ENCODE assay signal across 19 cellular contexts in genomic region chr12:123936956-123937706, GRCh38. TPM values are rescaled to one million over a fixed set of nuclear protein-coding genes. Genes with fewer than 3 reads are reported as not detected.
DNase-seq lines count a peak whose midpoint lies in the region; ATAC-seq and TF ChIP-seq lines count a peak whose summit lies in the region.
"Had no signal": no experiment of that assay in that cellular context is flagged by ENCODE, and none has a peak within 500 bp of the region (broad histone marks: within the 10 kb centered on the region; RNA-seq: fewer than 3 reads in every experiment).

No MANE protein-coding gene starts in this region.

- peaks cover 23% of the 10 kb centered on the region for H3K4me1 Mint-ChIP-seq in activated CD4-positive, alpha-beta T cell treated with anti-CD3 and anti-CD28 coated beads, Interleukin-2, amount 10 ng/mL, durations not matched to agents 24 days and 14 days
- peaks cover 51% of the 10 kb centered on the region for H3K4me1 Mint-ChIP-seq in central memory CD8-positive, alpha-beta T cell
- H3K4me1 Mint-ChIP-seq in stimulated activated effector memory CD8-positive, alpha-beta T cell treated with anti-CD3 and anti-CD28 coated beads, Interleukin-12 subunit alpha, Interleukin-12 subunit beta, amount 100 ng/mL, for 72 hours: peaks cover 42% of the 10 kb centered on the region

- H3K27ac ChIP-seq in Peyer's patch: peak overlapping the region; percentile 14 to 64 (median 49)
- H3K27ac ChIP-seq: thoracic aorta, VCaP had no signal

- H3K4me1 ChIP-seq in Peyer's patch: no peaks in the 10 kb centered on the region

- H3K36me3 Mint-ChIP-seq in activated CD4-positive, alpha-beta T cell treated with anti-CD3 and anti-CD28 coated beads, Interleukin-2, amount 10 ng/mL, durations not matched to agents 24 days and 14 days (ENCODE audit: low read depth): peaks cover 11% of the 10 kb centered on the region
- H3K36me3 Mint-ChIP-seq in central memory CD8-positive, alpha-beta T cell (ENCODE audit: insufficient read depth): peaks cover 3% of the 10 kb centered on the region
- H3K36me3 Mint-ChIP-seq in stimulated activated effector memory CD8-positive, alpha-beta T cell treated with anti-CD3 and anti-CD28 coated beads, Interleukin-12 subunit alpha, Interleukin-12 subunit beta, amount 100 ng/mL, for 72 hours: peaks cover 12% of the 10 kb centered on the region

- H3K27me3 ChIP-seq in Peyer's patch: no peaks in the 10 kb centered on the region

- peak overlapping the region; percentile 86 for H3K27ac Mint-ChIP-seq in activated CD4-positive, alpha-beta T cell treated with anti-CD3 and anti-CD28 coated beads, Interleukin-2, amount 10 ng/mL, durations not matched to agents 24 days and 14 days
- H3K27ac Mint-ChIP-seq in central memory CD8-positive, alpha-beta T cell (ENCODE audit: low read depth): peak overlapping the region; percentile 90
- peak overlapping the region; percentile 96 for H3K27ac Mint-ChIP-seq in stimulated activated effector memory CD8-positive, alpha-beta T cell treated with anti-CD3 and anti-CD28 coated beads, Interleukin-12 subunit alpha, Interleukin-12 subunit beta, amount 100 ng/mL, for 72 hours

- TF ChIP-seq POLR2A in Peyer's patch (IDR thresholded peaks at IDR 0.05): no peak

- TF ChIP-seq CTCF in Peyer's patch (IDR thresholded peaks at IDR 0.05) (no peak), GM10248 (IDR thresholded peaks at IDR 0.05; ENCODE audit: control extremely low read depth, extremely low read depth, low read depth, missing control alignments) (no peak)

- CTCF ChIA-PET in GM10248 (lab: Yijun Ruan, JAX): interaction anchor here (1.4 to 3.7 kb wide), 3 partner anchors 10 to 32 kb away, joined by 3 to 15 read pairs (median 5); no protein-coding TSS in a partner anchor

- H3K9me3 ChIP-seq in Peyer's patch: peaks cover 0 to 3% (median 0%) of the 10 kb centered on the region in 4 donors

- no peaks in the 10 kb centered on the region for H3K9me3 Mint-ChIP-seq in activated CD4-positive, alpha-beta T cell treated with anti-CD3 and anti-CD28 coated beads, Interleukin-2, amount 10 ng/mL, durations not matched to agents 24 days and 14 days
- H3K9me3 Mint-ChIP-seq in central memory CD8-positive, alpha-beta T cell: no peaks in the 10 kb centered on the region
- H3K9me3 Mint-ChIP-seq in stimulated activated effector memory CD8-positive, alpha-beta T cell treated with anti-CD3 and anti-CD28 coated beads, Interleukin-12 subunit alpha, Interleukin-12 subunit beta, amount 100 ng/mL, for 72 hours: no peaks in the 10 kb centered on the region
- H3K9me3 Mint-ChIP-seq: neural crest cell had no signal

- intact Hi-C loops in activated CD4-positive, alpha-beta T cell treated with anti-CD3 and anti-CD28 coated beads, Interleukin-2, amount 10 ng/mL, durations not matched to agents 24 days and 14 days (cut with micrococcal nuclease): loop anchor here (5.0 kb wide), 1 partner anchor 35 kb away; the partner anchor contains the start of genes CCDC92 and ZNF664

- peaks cover 0 to 28% (median 0%) of the 10 kb centered on the region in 3 donors for H3K36me3 ChIP-seq in Peyer's patch

- no peak for DNase-seq in activated CD4-positive, alpha-beta T cell treated with anti-CD3 and anti-CD28 coated beads, Interleukin-2, amount 10 ng/mL, durations not matched to agents 24 days and 14 days
- no peak for DNase-seq in activated CD4-positive, alpha-beta T cell treated with anti-CD3 and anti-CD28 coated beads, Interleukin-2, amount 50 U/mL, for 48 hours
- no peak for DNase-seq in Peyer's patch
- no peak for DNase-seq in central memory CD8-positive, alpha-beta T cell (ENCODE audit: low spot score in 2 of 2)
- no peak for DNase-seq in stimulated activated effector memory CD8-positive, alpha-beta T cell treated with anti-CD3 and anti-CD28 coated beads, Interleukin-12 subunit alpha, Interleukin-12 subunit beta, amount 100 ng/mL, for 72 hours (ENCODE audit: low spot score in 2 of 2)
- DNase-seq in NK-92 treated with Interleukin-12 subunit alpha and Interleukin-12 subunit beta, amount 100 ng/mL, for 24 hours (lab: John Stamatoyannopoulos, UW): no peak
- no peak for DNase-seq in NCI-H1694 treated with DMSO at 0.1 percent for 48 hours (lab: John Stamatoyannopoulos, UW)
- DNase-seq in GM10248 (ENCODE audit: extremely low spot score): no peak
- DNase-seq: activated CD8-positive, alpha-beta memory T cell treated with anti-CD3 and anti-CD28 coated beads, Interleukin-2, amount 50 U/mL, for 4 hours; anterior cingulate cortex; glutamatergic neuron; mammary epithelial cell; NCI-H2029 treated with DMSO at 0.1 percent for 48 hours; NCI-H524 treated with DMSO at 0.1 percent for 48 hours; stimulated activated CD4-positive, alpha-beta T cell treated with anti-CD3 and anti-CD28 coated beads, Interleukin-1b, Interleukin-23, amount 100 ng/mL, for 48 hours had no signal

- no peak overlapping the region for H3K4me3 ChIP-seq in Peyer's patch
- H3K4me3 ChIP-seq: thoracic aorta had no signal

- ATAC-seq in central memory CD8-positive, alpha-beta T cell (replicated peaks; ENCODE audit: extremely low read depth, poor library complexity, severe bottlenecking): no peak
- no peak for ATAC-seq in stimulated activated effector memory CD8-positive, alpha-beta T cell treated with anti-CD3 and anti-CD28 coated beads, Interleukin-12 subunit alpha, Interleukin-12 subunit beta, amount 100 ng/mL, for 72 hours
- ATAC-seq: esophagus mucosa had no signal

- H3K27me3 Mint-ChIP-seq in activated CD4-positive, alpha-beta T cell treated with anti-CD3 and anti-CD28 coated beads, Interleukin-2, amount 10 ng/mL, durations not matched to agents 24 days and 14 days: peaks cover 5% of the 10 kb centered on the region
- H3K27me3 Mint-ChIP-seq in central memory CD8-positive, alpha-beta T cell: no peaks in the 10 kb centered on the region

- H3K4me3 Mint-ChIP-seq in activated CD4-positive, alpha-beta T cell treated with anti-CD3 and anti-CD28 coated beads, Interleukin-2, amount 10 ng/mL, durations not matched to agents 24 days and 14 days: peak overlapping the region; percentile 86
- H3K4me3 Mint-ChIP-seq in central memory CD8-positive, alpha-beta T cell: peak overlapping the region; percentile 70
- H3K4me3 Mint-ChIP-seq in stimulated activated effector memory CD8-positive, alpha-beta T cell treated with anti-CD3 and anti-CD28 coated beads, Interleukin-12 subunit alpha, Interleukin-12 subunit beta, amount 100 ng/mL, for 72 hours: peak overlapping the region; percentile 75
- H3K4me3 Mint-ChIP-seq: neural crest cell had no signal

- POLR2A ChIA-PET in GM10248 (lab: Yijun Ruan, JAX): no interaction called here

RNA-seq across cellular contexts. Expression of gene CCDC92, which starts 35.5 kb away (rescaled TPM):
- 7.3 and 7.5 TPM in 2 replicates for total RNA-seq in activated CD4-positive, alpha-beta T cell treated with anti-CD3 and anti-CD28 coated beads, Interleukin-2, amount 10 ng/mL, durations not matched to agents 24 days and 14 days
- total RNA-seq in Peyer's patch: 10 to 100 TPM; 23.1 to 33.3 (median 30.9) TPM

RNA-seq across cellular contexts. Expression of gene ZNF664, which starts 35.9 kb away (rescaled TPM):
- 63.2 and 69.3 TPM in 2 replicates for total RNA-seq in activated CD4-positive, alpha-beta T cell treated with anti-CD3 and anti-CD28 coated beads, Interleukin-2, amount 10 ng/mL, durations not matched to agents 24 days and 14 days
- total RNA-seq in Peyer's patch: 100 to 1,000 TPM in 3 of 4 donors, 10 to 100 TPM in 1; 75.9 to 160 (median 114) TPM
